Comparison of ENCODE assay signal across 8 cellular contexts in the genomic region with DNA sequence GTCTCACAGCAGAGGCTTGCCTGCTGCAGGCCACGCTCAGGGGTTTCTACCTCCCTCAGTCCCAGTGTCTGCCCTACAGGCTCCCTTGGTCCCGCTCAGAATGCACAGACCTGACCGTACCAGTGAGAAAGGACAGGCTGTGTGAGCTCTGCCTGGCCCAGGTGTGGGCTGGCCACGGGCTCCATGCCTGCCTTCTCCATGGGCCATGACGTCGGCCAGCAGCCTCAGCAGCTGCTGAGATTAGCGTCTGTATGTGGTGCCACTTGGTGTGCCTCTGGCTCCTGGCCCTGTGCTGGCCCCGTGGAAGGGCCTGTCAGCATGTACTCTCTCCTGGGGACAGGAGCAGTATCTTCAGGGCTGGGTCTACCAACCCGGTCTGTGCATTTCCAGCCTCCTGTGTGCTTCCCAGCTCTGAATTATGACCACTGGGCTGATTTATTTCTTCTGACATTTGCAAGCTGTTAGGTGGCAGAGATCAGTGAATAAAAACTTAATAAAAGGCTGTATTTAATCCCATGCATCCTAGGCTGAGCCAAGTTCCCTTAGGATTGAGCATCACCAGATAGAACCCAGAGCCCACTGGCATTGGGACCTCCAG. TPM values are rescaled to one million over a fixed set of nuclear protein-coding genes. Genes with fewer than 3 reads are reported as not detected.
DNase-seq lines count a peak whose midpoint lies in the region; ATAC-seq, FAIRE-seq and TF ChIP-seq lines count a peak whose summit lies in the region.

No MANE protein-coding gene starts in this region.

- H3K27ac ChIP-seq in mammary epithelial cell (ENCODE audit: insufficient read depth, low read depth, low read length): peak overlapping the region; percentile 66
- H3K27ac ChIP-seq in naive thymus-derived CD4-positive, alpha-beta T cell (ENCODE audit: low read depth, low read length): peak overlapping the region; percentile 94

- no peaks in the 10 kb centered on the region for H4K20me1 ChIP-seq in mammary epithelial cell (ENCODE audit: insufficient read depth, low read length)

- H3K27me3 ChIP-seq in mammary epithelial cell (ENCODE audit: insufficient read depth, low read length): no peaks in the 10 kb centered on the region
- no peaks in the 10 kb centered on the region for H3K27me3 ChIP-seq in naive thymus-derived CD4-positive, alpha-beta T cell (ENCODE audit: control insufficient read depth in 2 of 2, insufficient read depth in 2 of 2, low read length in 2 of 2)

- WGBS in mammary epithelial cell (ENCODE audit: low coverage, missing lambda C conversion rate): 55% methylated on average over 8 of the region's 9 CpGs

- TF ChIP-seq CTCF in CD14-positive monocyte (IDR thresholded peaks at IDR 0.05) (no peak), mammary epithelial cell (conservative IDR thresholded peaks at IDR 0.05 in 1 of 2, IDR thresholded peaks at IDR 0.05 in 1 of 2; ENCODE audit: extremely low read depth in 1 of 2, insufficient read depth in 1 of 2, low read depth in 1 of 2, low read length in 2 of 2) (no peak), D721Med (IDR thresholded peaks at IDR 0.05; ENCODE audit: insufficient read depth, missing control alignments) (no peak)

- H3K4me1 ChIP-seq in mammary epithelial cell (ENCODE audit: insufficient read depth, low read length): peaks cover 40% of the 10 kb centered on the region
- H3K4me1 ChIP-seq in naive thymus-derived CD4-positive, alpha-beta T cell (ENCODE audit: control insufficient read depth in 2 of 2, insufficient read depth in 2 of 2, low read length in 2 of 2): peaks cover 96 to 99% of the 10 kb centered on the region in 2 donors

- H3K36me3 Mint-ChIP-seq in CD14-positive monocyte: peaks cover 36 to 56% of the 10 kb centered on the region in 2 donors
- H3K36me3 Mint-ChIP-seq in naive thymus-derived CD4-positive, alpha-beta T cell: peaks cover 0 to 36% (median 16%) of the 10 kb centered on the region in 5 donors

- POLR2A ChIA-PET in naive thymus-derived CD4-positive, alpha-beta T cell (lab: Charles Lee): interaction anchor here (0.8 to 25.6 kb wide), 6 partner anchors 5 to 40 kb away, joined by 3 to 529 read pairs (median 188); a partner anchor contains a TSS

- no peak overlapping the region for H3K9ac ChIP-seq in mammary epithelial cell (ENCODE audit: insufficient read depth, low read length)

- no peak overlapping the region for H3K4me3 ChIP-seq in mammary epithelial cell (replicated peaks in 1 of 3; ENCODE audit: insufficient read depth in 1 of 3, low read depth in 2 of 3, low read length in 3 of 3)
- H3K4me3 ChIP-seq in naive thymus-derived CD4-positive, alpha-beta T cell (ENCODE audit: low read length): peak overlapping the region; percentile 47

- no peak for DNase-seq in CD14-positive monocyte (ENCODE audit: low spot score)
- peak; percentile 12 for DNase-seq in M059J (ENCODE audit: low read depth)
- DNase-seq in mammary epithelial cell: no peak
- no peak for DNase-seq in naive thymus-derived CD4-positive, alpha-beta T cell
- DNase-seq in UCSD-AML1 (lab: John Stamatoyannopoulos, UW; ENCODE audit: unreplicated experiment): no peak
- DNase-seq in D721Med (ENCODE audit: insufficient read length, low spot score): no peak
- DNase-seq in HCEC 1CT: no peak

- peak overlapping the region; percentile 64 to 80 for H3K4me3 Mint-ChIP-seq in CD14-positive monocyte
- H3K4me3 Mint-ChIP-seq in naive thymus-derived CD4-positive, alpha-beta T cell: peak overlapping the region; percentile 80 to 88 (median 84)

- H3K9me3 ChIP-seq in mammary epithelial cell (replicated peaks; ENCODE audit: insufficient read depth, low read length): no peaks in the 10 kb centered on the region
- no peaks in the 10 kb centered on the region for H3K9me3 ChIP-seq in naive thymus-derived CD4-positive, alpha-beta T cell (ENCODE audit: control insufficient read depth in 2 of 3, low read length in 3 of 3)

- in situ Hi-C loops in mammary epithelial cell (cut with MboI; ENCODE audit: low sequenced_read_pairs in 2 of 2): no loop called here

- H3K4me2 ChIP-seq in mammary epithelial cell (ENCODE audit: insufficient read depth, low read depth, low read length): peak overlapping the region; percentile 26

- dilution Hi-C loops in mammary epithelial cell (cut with HindIII; ENCODE audit: low sequenced_read_pairs): no loop called here

- no peaks in the 10 kb centered on the region for H3K9me3 Mint-ChIP-seq in CD14-positive monocyte
- peaks cover 0 to 2% (median 0%) of the 10 kb centered on the region in 11 donors for H3K9me3 Mint-ChIP-seq in naive thymus-derived CD4-positive, alpha-beta T cell

- no peaks in the 10 kb centered on the region for H3K27me3 Mint-ChIP-seq in CD14-positive monocyte (ENCODE audit: low read depth in 3 of 3)
- H3K27me3 Mint-ChIP-seq in naive thymus-derived CD4-positive, alpha-beta T cell: no peaks in the 10 kb centered on the region

- H3K36me3 ChIP-seq in mammary epithelial cell (ENCODE audit: insufficient read depth, low read length): no peaks in the 10 kb centered on the region
- peaks cover 0 to 28% (median 0%) of the 10 kb centered on the region in 3 experiments for H3K36me3 ChIP-seq in naive thymus-derived CD4-positive, alpha-beta T cell (ENCODE audit: control insufficient read depth in 2 of 3, insufficient read depth in 3 of 3, low read length in 3 of 3)

- no TSS peak for BruUV-seq in mammary epithelial cell (replicated peaks; lab: Mats Ljungman, UMichigan)

- intact Hi-C loops in CD14-positive monocyte (cut with micrococcal nuclease): loop anchor here in 1 of 2 donors (5.0 kb wide), 1 partner anchor 40 kb away; no protein-coding TSS in a partner anchor
- intact Hi-C loops in mammary epithelial cell (cut with micrococcal nuclease): no loop called here
- intact Hi-C loops in naive thymus-derived CD4-positive, alpha-beta T cell (cut with micrococcal nuclease): no loop called here

- peaks cover 90% of the 10 kb centered on the region for H3K79me2 ChIP-seq in mammary epithelial cell (ENCODE audit: insufficient read depth, low read length)

- H3K27ac Mint-ChIP-seq in CD14-positive monocyte: peak overlapping the region; percentile 90 to 95 (median 91)
- peak overlapping the region; percentile 92 to 99 (median 97) for H3K27ac Mint-ChIP-seq in naive thymus-derived CD4-positive, alpha-beta T cell

- CTCF ChIA-PET in mammary epithelial cell (lab: Charles Lee; ENCODE audit: low non-redundant PET): no interaction called here
- CTCF ChIA-PET in naive thymus-derived CD4-positive, alpha-beta T cell (lab: Charles Lee): interaction anchor here (0.9 to 1.1 kb wide), 3 partner anchors 9 to 137 kb away, joined by 3 to 4 read pairs (median 4); no protein-coding TSS in a partner anchor

- peaks cover 95% of the 10 kb centered on the region for H3K4me1 Mint-ChIP-seq in CD14-positive monocyte
- H3K4me1 Mint-ChIP-seq in naive thymus-derived CD4-positive, alpha-beta T cell: peaks cover 80 to 100% (median 95%) of the 10 kb centered on the region in 7 donors

- ATAC-seq in naive thymus-derived CD4-positive, alpha-beta T cell: peak; percentile 9
- no peak for ATAC-seq in GM19452 (IDR thresholded peaks at IDR 0.05; ENCODE audit: unreplicated experiment)

- FAIRE-seq in D721Med (lab: Jason Lieb, UNC): no peak

- H2AFZ ChIP-seq in mammary epithelial cell (ENCODE audit: low read depth, low read length): no peak overlapping the region

RNA-seq across cellular contexts. Expression of a gene that starts 25.7 kb away (rescaled TPM):
- polyA plus RNA-seq in CD14-positive monocyte: 10 to 100 TPM; 22.5 to 28.0 TPM
- 7.3 and 16.8 TPM in 2 replicates for total RNA-seq in M059J (2014; rRNA removed; shearing (Covaris generic))
- 10 to 100 TPM; 49.8 to 62.3 TPM for total RNA-seq in mammary epithelial cell
- polyA plus RNA-seq in mammary epithelial cell: 25.1 TPM
- 40.5 TPM for polyA minus RNA-seq in mammary epithelial cell
- total RNA-seq in naive thymus-derived CD4-positive, alpha-beta T cell: 100 to 1,000 TPM; 175 to 256 (median 199) TPM
- 10 to 100 TPM; 42.4 to 53.7 TPM for polyA plus RNA-seq in naive thymus-derived CD4-positive, alpha-beta T cell
